In the genomic region with DNA sequence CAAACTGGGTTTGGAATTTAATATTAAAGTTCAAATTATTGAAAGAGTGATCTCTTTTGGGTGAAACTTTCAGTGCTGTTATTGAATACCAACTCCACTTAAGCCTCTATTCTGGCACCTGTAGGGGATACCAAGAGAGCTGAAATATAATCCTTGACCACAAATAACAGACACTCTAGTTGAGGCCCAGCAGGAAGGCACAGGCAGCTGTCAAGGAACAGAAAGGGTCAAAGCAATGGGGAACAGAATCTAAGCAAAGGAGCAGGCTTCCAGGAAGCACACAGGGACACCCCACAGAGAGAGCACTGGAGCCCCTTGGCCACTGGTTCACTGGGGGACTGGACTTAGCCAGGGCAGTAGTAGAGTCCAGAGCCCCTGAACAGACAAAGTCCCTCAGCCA, we compare ENCODE assay signal across 26 cellular contexts.
DNase-seq lines count a peak whose midpoint lies in the region; ATAC-seq lines count a peak whose summit lies in the region.
"Had no signal": no experiment of that assay in that cellular context is flagged by ENCODE, and none has a peak within 500 bp of the region (broad histone marks: within the 10 kb centered on the region; RNA-seq: fewer than 3 reads in every experiment).

No MANE protein-coding gene starts in this region.

- H3K23ac ChIP-seq in neuronal stem cell (ENCODE audit: low read depth, low read length, poor library complexity): no peak overlapping the region

- no peak overlapping the region for H2BK120ac ChIP-seq in neuronal stem cell (ENCODE audit: low read depth, low read length)

- peaks cover 3% of the 10 kb centered on the region for H3K9me3 Mint-ChIP-seq in activated CD8-positive, alpha-beta memory T cell treated with anti-CD3 and anti-CD28 coated beads, Interleukin-2, amount 10 ng/mL, durations not matched to agents 7 days and 5 days (ENCODE audit: low read depth)
- H3K9me3 Mint-ChIP-seq: T-cell had no signal

- no peak overlapping the region for H3K14ac ChIP-seq in neuronal stem cell (ENCODE audit: low read length)

- no peak overlapping the region for H3K4me2 ChIP-seq in neuronal stem cell (ENCODE audit: insufficient read depth, low read length, poor library complexity, severe bottlenecking)
- H3K4me2 ChIP-seq: A549, KMS-11 had no signal

- no peak overlapping the region for H3K9ac ChIP-seq in neuronal stem cell (ENCODE audit: low read depth, low read length, poor library complexity)
- H3K9ac ChIP-seq: BLaER1 treated with 17β-estradiol and CSF1 and Interleukin-3, amounts not matched to agents 10 nM and 100 nM; KMS-11 had no signal

- no peak overlapping the region for H2BK12ac ChIP-seq in neuronal stem cell (ENCODE audit: low read length)

- H3K4me3 ChIP-seq in SJCRH30 (no peak overlapping the region), neuronal stem cell (ENCODE audit: low read length in 2 of 2) (no peak overlapping the region)
- H3K4me3 ChIP-seq: A549; BLaER1 treated with 17β-estradiol and CSF1 and Interleukin-3, amounts not matched to agents 10 nM and 100 nM had no signal

- H3K27ac Mint-ChIP-seq in activated CD8-positive, alpha-beta memory T cell treated with anti-CD3 and anti-CD28 coated beads, Interleukin-2, amount 10 ng/mL, durations not matched to agents 7 days and 5 days: no peak overlapping the region
- H3K27ac Mint-ChIP-seq: IgD-negative memory B cell; T-cell; T-helper 2 cell treated with Interferon-gamma antibody and Interleukin-4, amounts not matched to agents 5 μg/mL and 100 μg/mL, for 36 hours had no signal

- no peak overlapping the region for H3K18ac ChIP-seq in neuronal stem cell (ENCODE audit: low read length)

- no peak for ATAC-seq in activated CD8-positive, alpha-beta memory T cell treated with anti-CD3 and anti-CD28 coated beads, Interleukin-2, amount 10 ng/mL, durations not matched to agents 7 days and 5 days
- ATAC-seq: A549, HCT116, PC-3, T-cell had no signal

- H4K8ac ChIP-seq in neuronal stem cell (ENCODE audit: low read depth, low read length): no peak overlapping the region

- no peaks in the 10 kb centered on the region for H3K27me3 Mint-ChIP-seq in activated CD8-positive, alpha-beta memory T cell treated with anti-CD3 and anti-CD28 coated beads, Interleukin-2, amount 10 ng/mL, durations not matched to agents 7 days and 5 days

- peaks cover 21% of the 10 kb centered on the region for H3K4me1 Mint-ChIP-seq in activated CD8-positive, alpha-beta memory T cell treated with anti-CD3 and anti-CD28 coated beads, Interleukin-2, amount 10 ng/mL, durations not matched to agents 7 days and 5 days

- DNase-seq in NCI-H2107 treated with DMSO at 0.1 percent for 48 hours (lab: John Stamatoyannopoulos, UW; ENCODE audit: unreplicated experiment) (peak; percentile 57), NCI-H2107 (lab: John Stamatoyannopoulos, UW) (no peak), MV-4-11 (lab: John Stamatoyannopoulos, UW) (peak; percentile 79), SJCRH30 (peak; percentile 35 to 68), neuronal stem cell (ENCODE audit: low spot score) (no peak), anterior cingulate cortex (lab: John Stamatoyannopoulos, UW) (no peak), NCI-H146 treated with DMSO at 0.1 percent for 48 hours (lab: John Stamatoyannopoulos, UW; ENCODE audit: unreplicated experiment) (no peak)
- no peak for DNase-seq in activated CD8-positive, alpha-beta memory T cell treated with anti-CD3 and anti-CD28 coated beads, Interleukin-2, amount 10 ng/mL, durations not matched to agents 7 days and 5 days
- DNase-seq: AML-193; CD4-positive, alpha-beta memory T cell; COR-L47; MM.1S; NCI-H1417; NCI-H1694 treated with DMSO at 0.1 percent for 48 hours; NCI-H2081 treated with DMSO at 0.1 percent for 48 hours; NCI-H446; NCI-H526; PC-3; T-cell had no signal

- CTCF ChIA-PET in activated CD8-positive, alpha-beta memory T cell treated with anti-CD3 and anti-CD28 coated beads, Interleukin-2, amount 10 ng/mL, durations not matched to agents 7 days and 5 days (lab: Charles Lee): no interaction called here

- no peak overlapping the region for H2AK5ac ChIP-seq in neuronal stem cell (ENCODE audit: low read depth, low read length)

- no peak overlapping the region for H3K4me3 Mint-ChIP-seq in activated CD8-positive, alpha-beta memory T cell treated with anti-CD3 and anti-CD28 coated beads, Interleukin-2, amount 10 ng/mL, durations not matched to agents 7 days and 5 days
- H3K4me3 Mint-ChIP-seq: CD4-positive, alpha-beta memory T cell; IgD-negative memory B cell; T-cell; T-helper 2 cell treated with Interferon-gamma antibody and Interleukin-4, amounts not matched to agents 5 μg/mL and 100 μg/mL, for 36 hours had no signal

- no peak overlapping the region for H3K4ac ChIP-seq in neuronal stem cell (ENCODE audit: low read length)

- peaks cover 16% of the 10 kb centered on the region for H3K4me1 ChIP-seq in SJCRH30
- H3K4me1 ChIP-seq in neuronal stem cell (ENCODE audit: control insufficient read depth in 2 of 2, insufficient read depth in 1 of 2, low read depth in 1 of 2, low read length in 2 of 2): peaks cover 4 to 27% of the 10 kb centered on the region in 2 donors
- H3K4me1 ChIP-seq: A549 had no signal

- H3K79me1 ChIP-seq in neuronal stem cell (ENCODE audit: low read depth, low read length): peaks cover 1% of the 10 kb centered on the region

- no peak overlapping the region for H2BK15ac ChIP-seq in neuronal stem cell (ENCODE audit: low read length)

- no peaks in the 10 kb centered on the region for H3K36me3 Mint-ChIP-seq in activated CD8-positive, alpha-beta memory T cell treated with anti-CD3 and anti-CD28 coated beads, Interleukin-2, amount 10 ng/mL, durations not matched to agents 7 days and 5 days
- H3K36me3 Mint-ChIP-seq: CD4-positive, alpha-beta memory T cell; IgD-negative memory B cell; T-cell had no signal

- peak overlapping the region; percentile 68 for H2AFZ ChIP-seq in neuronal stem cell (ENCODE audit: low read length)

- H3K36me3 ChIP-seq in SJCRH30 (no peaks in the 10 kb centered on the region), neuronal stem cell (replicated peaks in 1 of 2; ENCODE audit: control insufficient read depth in 2 of 2, insufficient read depth in 2 of 2, low read length in 2 of 2) (no peaks in the 10 kb centered on the region)
- H3K36me3 ChIP-seq: BLaER1 treated with 17β-estradiol and CSF1 and Interleukin-3, amounts not matched to agents 10 nM and 100 nM had no signal

- H4K91ac ChIP-seq in neuronal stem cell (ENCODE audit: low read depth, low read length, poor library complexity): no peak overlapping the region

- H3K27me3 ChIP-seq in SJCRH30 (no peaks in the 10 kb centered on the region), neuronal stem cell (ENCODE audit: control insufficient read depth in 3 of 3, insufficient read depth in 3 of 3, low read depth in 1 of 3, low read length in 3 of 3) (no peaks in the 10 kb centered on the region)
- H3K27me3 ChIP-seq: BLaER1 treated with 17β-estradiol and CSF1 and Interleukin-3, amounts not matched to agents 10 nM and 100 nM had no signal

- H3K9me3 ChIP-seq in SJCRH30 (replicated peaks) (no peaks in the 10 kb centered on the region), neuronal stem cell (replicated peaks in 1 of 2; ENCODE audit: control insufficient read depth in 2 of 2, insufficient read depth in 1 of 2, low read depth in 1 of 2, low read length in 2 of 2) (peaks cover 0 to 4% of the 10 kb centered on the region in 2 donors)
- H3K9me3 ChIP-seq: A549 had no signal

- H2BK5ac ChIP-seq in neuronal stem cell (ENCODE audit: low read length): no peak overlapping the region

- H3K27ac ChIP-seq in SJCRH30 (no peak overlapping the region), neuronal stem cell (replicated peaks; ENCODE audit: low read length) (no peak overlapping the region)
- H3K27ac ChIP-seq: A549; BLaER1 treated with 17β-estradiol and CSF1 and Interleukin-3, amounts not matched to agents 10 nM and 100 nM; HL-60; KMS-11 had no signal

Comparison
In these comparisons a context has a peak if more than half of its experiments do, and no peak if none do; other contexts are left out.
1. DNase-seq: peak in NCI-H2107 treated with DMSO at 0.1 percent for 48 hours (single experiment), MV-4-11 (single experiment) and SJCRH30 (2 of 2); none in NCI-H2107 (single experiment), neuronal stem cell (single experiment), anterior cingulate cortex (0 of 58), activated CD8-positive, alpha-beta memory T cell treated with anti-CD3 and anti-CD28 coated beads, Interleukin-2, amount 10 ng/mL, durations not matched to agents 7 days and 5 days (single experiment) and NCI-H146 treated with DMSO at 0.1 percent for 48 hours (single experiment).